12 cellular contexts compared by ENCODE assay signal in genomic region chr2:36376992-36377738, GRCh38. TPM values are rescaled to one million over a fixed set of nuclear protein-coding genes. Genes with fewer than 3 reads are reported as not detected.
DNase-seq lines count a peak whose midpoint lies in the region; FAIRE-seq and TF ChIP-seq lines count a peak whose summit lies in the region.
"Had no signal": no experiment of that assay in that cellular context is flagged by ENCODE, and none has a peak within 500 bp of the region (broad histone marks: within the 10 kb centered on the region; RNA-seq: fewer than 3 reads in every experiment).

No MANE protein-coding gene starts in this region.

- H3K4me2 ChIP-seq in astrocyte (ENCODE audit: low read length), result peak overlapping the region; percentile 54

- H3K27me3 ChIP-seq in HUES64 (ENCODE audit: insufficient read depth, low read length) (no peaks in the 10 kb centered on the region), astrocyte (ENCODE audit: insufficient read depth, low read length) (no peaks in the 10 kb centered on the region), tibial artery (no peaks in the 10 kb centered on the region)

- no peak overlapping the region for H3K4me3 Mint-ChIP-seq in astrocyte (ENCODE audit: unreplicated experiment)
- H3K4me3 Mint-ChIP-seq: mesothelial cell of epicardium; T-helper 2 cell treated with Interferon-gamma antibody and Interleukin-4, amounts not matched to agents 5 μg/mL and 100 μg/mL, for 36 hours had no signal

- no peak for FAIRE-seq in astrocyte (lab: Jason Lieb, UNC)

- H3K4me3 ChIP-seq in HUES64 (ENCODE audit: low read length) (no peak overlapping the region), astrocyte (ENCODE audit: insufficient read depth, low read depth, low read length) (no peak overlapping the region), tibial artery (no peak overlapping the region)

- no peak overlapping the region for H2AFZ ChIP-seq in astrocyte (ENCODE audit: low read depth, low read length)

- no peak for TF ChIP-seq CTCF in astrocyte (IDR thresholded peaks at IDR 0.05; ENCODE audit: insufficient read depth, low read depth, low read length)
- TF ChIP-seq CTCF in tibial artery (IDR thresholded peaks at IDR 0.05), result no peak

- H3K4me1 ChIP-seq in HUES64 (ENCODE audit: insufficient read depth, low read length) (peaks cover 68% of the 10 kb centered on the region), astrocyte (ENCODE audit: insufficient read depth, low read length) (peaks cover 64% of the 10 kb centered on the region), tibial artery (peaks cover 0 to 100% (median 71%) of the 10 kb centered on the region in 4 donors)

- no peaks in the 10 kb centered on the region for H3K36me3 Mint-ChIP-seq in astrocyte (ENCODE audit: low read depth, unreplicated experiment)
- H3K36me3 Mint-ChIP-seq: mesothelial cell of epicardium had no signal

- H3K27ac Mint-ChIP-seq in astrocyte (ENCODE audit: unreplicated experiment), result no peak overlapping the region
- H3K27ac Mint-ChIP-seq: T-helper 2 cell treated with Interferon-gamma antibody and Interleukin-4, amounts not matched to agents 5 μg/mL and 100 μg/mL, for 36 hours had no signal

- H3K4me1 Mint-ChIP-seq in astrocyte (ENCODE audit: low read depth, unreplicated experiment), result peaks cover 77% of the 10 kb centered on the region

- no peak for DNase-seq in astrocyte (ENCODE audit: low read depth)
- peak; percentile 47 for DNase-seq in kidney glomerular epithelial cell (lab: John Stamatoyannopoulos, UW)
- no peak for DNase-seq in tibial artery
- no peak for DNase-seq in medulla oblongata (ENCODE audit: extremely low spot score)
- no peak for DNase-seq in GM19240 (ENCODE audit: insufficient read length, low spot score)
- DNase-seq in stimulated activated naive CD4-positive, alpha-beta T cell (lab: John Stamatoyannopoulos, UW), result no peak
- DNase-seq: activated CD8-positive, alpha-beta memory T cell treated with anti-CD3 and anti-CD28 coated beads, Interleukin-2, amount 50 U/mL, for 4 hours; MM.1S; NCI-H524 had no signal

- H3K9me3 Mint-ChIP-seq in astrocyte (ENCODE audit: unreplicated experiment), result no peaks in the 10 kb centered on the region
- H3K9me3 Mint-ChIP-seq: mesothelial cell of epicardium; T-helper 2 cell treated with Interferon-gamma antibody and Interleukin-4, amounts not matched to agents 5 μg/mL and 100 μg/mL, for 36 hours had no signal

- H3K27ac ChIP-seq in HUES64 (ENCODE audit: low read depth, low read length), result peak overlapping the region; percentile 85; the same call in 1 of the 2 replicates
- H3K27ac ChIP-seq in astrocyte (ENCODE audit: low read depth, low read length), result no peak overlapping the region
- peak overlapping the region; percentile 45 to 74 for H3K27ac ChIP-seq in tibial artery

- H3K27me3 Mint-ChIP-seq in astrocyte (ENCODE audit: low read depth, unreplicated experiment), result no peaks in the 10 kb centered on the region

- H3K9ac ChIP-seq in HUES64 (ENCODE audit: low read depth, low read length) (no peak overlapping the region), astrocyte (ENCODE audit: low read length) (no peak overlapping the region)

- WGBS in HUES64, result 86% methylated on average over 5 of the region's 5 CpGs

- intact Hi-C loops in tibial artery (cut with DNase I; ENCODE audit: low total_unique reads), result loop anchor here (10.0 kb wide), 1 partner anchor 58 kb away; no protein-coding TSS in a partner anchor

- H3K9me3 ChIP-seq in HUES64 (ENCODE audit: insufficient read depth, low read depth, low read length) (no peaks in the 10 kb centered on the region), astrocyte (ENCODE audit: insufficient read depth, low read depth, low read length) (no peaks in the 10 kb centered on the region), tibial artery (no peaks in the 10 kb centered on the region)

- peaks cover 91% of the 10 kb centered on the region for H4K20me1 ChIP-seq in astrocyte (ENCODE audit: insufficient read depth, low read length)

- peaks cover 99% of the 10 kb centered on the region for H3K79me2 ChIP-seq in astrocyte (ENCODE audit: insufficient read depth, low read length)

- peaks cover 4% of the 10 kb centered on the region; the same call in 1 of the 2 replicates for H3K36me3 ChIP-seq in HUES64 (ENCODE audit: insufficient read depth, low read length)
- H3K36me3 ChIP-seq in astrocyte (ENCODE audit: insufficient read depth, low read length), result peaks cover 9% of the 10 kb centered on the region
- peaks cover 0 to 7% (median 0%) of the 10 kb centered on the region in 3 donors for H3K36me3 ChIP-seq in tibial artery

RNA-seq across cellular contexts. Expression of gene CRIM1, which starts 21.6 kb away (rescaled TPM):
- polyA plus RNA-seq in HUES64 (2013, experiment 1 of 2), result 8.4 TPM
- polyA plus RNA-seq in HUES64 (2013, experiment 2 of 2), result 7.5 TPM
- 138 and 180 TPM in 2 replicates for total RNA-seq in astrocyte
